8 cellular contexts compared by ENCODE assay signal in the genomic region with DNA sequence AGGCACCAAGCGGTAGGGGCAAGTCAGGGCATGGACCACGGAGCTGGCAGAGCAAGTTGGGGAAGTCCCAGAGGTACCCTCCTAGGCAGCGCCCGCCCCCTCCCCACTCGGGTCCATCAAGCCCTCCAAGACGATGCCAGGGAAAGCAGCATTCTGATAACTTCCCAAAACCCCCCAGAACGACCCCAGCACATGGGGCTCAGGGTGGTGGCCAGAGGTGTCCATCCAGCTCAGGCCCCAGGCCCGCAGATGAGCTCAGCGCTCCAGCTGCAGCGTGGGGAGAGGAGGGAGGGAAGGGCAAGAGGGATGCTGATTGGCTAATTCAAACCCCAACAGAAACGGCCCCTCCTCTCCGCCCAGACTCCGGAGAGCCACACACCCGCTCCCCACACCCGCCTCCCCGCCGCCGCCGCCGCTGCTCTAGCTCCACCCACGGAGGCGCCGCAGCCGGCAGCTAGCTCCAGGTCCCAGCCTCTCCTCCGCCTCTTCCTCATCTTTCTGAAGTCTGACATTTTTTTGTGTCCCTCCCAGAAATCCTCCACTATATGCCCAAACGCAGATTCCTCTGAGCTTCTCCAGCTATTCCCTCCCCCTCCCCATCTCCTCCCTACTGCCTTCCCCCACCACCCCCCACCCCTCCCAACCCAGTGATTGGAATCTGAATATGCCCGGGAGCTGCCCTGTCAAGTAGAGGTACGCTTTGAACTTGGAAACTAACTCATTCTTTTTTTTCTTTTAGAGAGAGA. TPM values are rescaled to one million over a fixed set of nuclear protein-coding genes. Genes with fewer than 3 reads are reported as not detected.
A peak's percentile ranks its signal among the peaks of the same experiment; 100 is the strongest.
DNase-seq lines count a peak whose midpoint lies in the region; ATAC-seq and TF ChIP-seq lines count a peak whose summit lies in the region.

No MANE protein-coding gene starts in this region.

- H3K4me3 ChIP-seq in adrenal gland (peak overlapping the region in 1 of 4 donors; percentile 39), left ventricle myocardium inferior (peak overlapping the region; percentile 48), upper lobe of left lung (peak overlapping the region in 3 of 4 donors; percentile 20 to 30 (median 22))

- H3K36me3 ChIP-seq in adrenal gland (replicated peaks in 1 of 2) (peaks cover 0 to 23% of the 10 kb centered on the region in 2 donors), left ventricle myocardium inferior (peaks cover 27% of the 10 kb centered on the region), upper lobe of left lung (peaks cover 0 to 12% (median 6%) of the 10 kb centered on the region in 4 donors)

- TF ChIP-seq EP300 in upper lobe of left lung (IDR thresholded peaks at IDR 0.05) = no peak

- no peaks in the 10 kb centered on the region for H3K27me3 Mint-ChIP-seq in progenitor cell of endocrine pancreas

- CTCF ChIA-PET in GM10248 (lab: Yijun Ruan, JAX) = interaction anchor here (0.9 to 6.7 kb wide), 22 partner anchors 8 to 241 kb away, joined by 3 to 61 read pairs (median 6); a partner anchor contains a TSS

- peaks cover 4% of the 10 kb centered on the region for H3K4me1 Mint-ChIP-seq in progenitor cell of endocrine pancreas (ENCODE audit: low read depth)

- H3K27ac ChIP-seq in adrenal gland (peak overlapping the region; percentile 75 to 96 (median 89)), left ventricle myocardium inferior (replicated peaks) (peak overlapping the region; percentile 92), upper lobe of left lung (peak overlapping the region; percentile 69 to 85 (median 83))

- peak overlapping the region; percentile 56 for H3K4me3 Mint-ChIP-seq in progenitor cell of endocrine pancreas (ENCODE audit: low read depth)

- TF ChIP-seq CTCF in GM10248 (IDR thresholded peaks at IDR 0.05; ENCODE audit: control extremely low read depth, extremely low read depth, low read depth, missing control alignments) = no peak
- TF ChIP-seq CTCF in adrenal gland (IDR thresholded peaks at IDR 0.05) = no peak
- no peak for TF ChIP-seq CTCF in left ventricle myocardium inferior (IDR thresholded peaks at IDR 0.05; ENCODE audit: borderline replicate concordance)
- no peak for TF ChIP-seq CTCF in progenitor cell of endocrine pancreas (IDR thresholded peaks at IDR 0.05; ENCODE audit: unreplicated experiment)
- no peak for TF ChIP-seq CTCF in upper lobe of left lung (IDR thresholded peaks at IDR 0.05)

- no peaks in the 10 kb centered on the region for H3K9me3 Mint-ChIP-seq in progenitor cell of endocrine pancreas (ENCODE audit: low read depth)

- H3K9me3 ChIP-seq in adrenal gland (replicated peaks in 1 of 3) (no peaks in the 10 kb centered on the region), left ventricle myocardium inferior (replicated peaks) (no peaks in the 10 kb centered on the region), upper lobe of left lung (no peaks in the 10 kb centered on the region)

- peaks cover 4% of the 10 kb centered on the region for H3K36me3 Mint-ChIP-seq in progenitor cell of endocrine pancreas (ENCODE audit: insufficient read depth)

- H3K27ac Mint-ChIP-seq in progenitor cell of endocrine pancreas = peak overlapping the region; percentile 90

- intact Hi-C loops in adrenal gland (cut with DNase I) = no loop called here
- intact Hi-C loops in left ventricle myocardium inferior (cut with micrococcal nuclease) = no loop called here

- H3K4me1 ChIP-seq in adrenal gland (replicated peaks in 1 of 2) (peaks cover 62% of the 10 kb centered on the region in 2 donors), left ventricle myocardium inferior (peaks cover 70% of the 10 kb centered on the region), upper lobe of left lung (peaks cover 49 to 64% (median 56%) of the 10 kb centered on the region in 4 donors)

- TF ChIP-seq POLR2A in adrenal gland (IDR thresholded peaks at IDR 0.05) (peak; percentile 20 to 84), upper lobe of left lung (IDR thresholded peaks at IDR 0.05) (no peak)

- DNase-seq in GM10248 (ENCODE audit: extremely low spot score) = peak; percentile 97
- peak; percentile 73 for DNase-seq in NCI-H1417 treated with DMSO at 0.1 percent for 48 hours (lab: John Stamatoyannopoulos, UW)
- DNase-seq in T follicular helper cell (ENCODE audit: low read depth) = peak; percentile 67
- DNase-seq in adrenal gland = peak; percentile 93 to 98 (median 96)
- DNase-seq in left ventricle myocardium inferior = peak; percentile 94
- DNase-seq in progenitor cell of endocrine pancreas (ENCODE audit: low spot score, unreplicated experiment) = peak; percentile 68
- DNase-seq in upper lobe of left lung = peak; percentile 95 to 97

- no peaks in the 10 kb centered on the region for H3K27me3 ChIP-seq in adrenal gland
- H3K27me3 ChIP-seq in left ventricle myocardium inferior (ENCODE audit: low read depth) = no peaks in the 10 kb centered on the region
- H3K27me3 ChIP-seq in upper lobe of left lung = no peaks in the 10 kb centered on the region

- 0 to 4% (median 1%) methylated on average over 11 to 28 of the region's 28 CpGs for WGBS in adrenal gland, 4 donors
- 3 to 4% methylated on average over 23 to 25 of the region's 28 CpGs for WGBS in upper lobe of left lung, 2 donors

- ATAC-seq in HG02642 (IDR thresholded peaks at IDR 0.05; ENCODE audit: poor library complexity, unreplicated experiment) (peak; percentile 82), upper lobe of left lung (ENCODE audit: low FRiP score in 2 of 2) (peak; percentile 96 to 97)

- POLR2A ChIA-PET in GM10248 (lab: Yijun Ruan, JAX) = interaction anchor here (0.6 to 1.6 kb wide), 6 partner anchors 10 to 525 kb away, joined by 3 to 6 read pairs (median 4); no protein-coding TSS in a partner anchor

RNA-seq across cellular contexts. Expression of a gene that starts 40.3 kb away (rescaled TPM):
- under 1 TPM in 1 of 8 donors, not detected in 7; 0.29 TPM for total RNA-seq in adrenal gland
- under 1 TPM in 2 of 3 donors, not detected in 1; 0.10 to 0.22 TPM for polyA plus RNA-seq in adrenal gland
- not detected for total RNA-seq in left ventricle myocardium inferior
- 0.34 and 0.38 TPM in 2 replicates for total RNA-seq in progenitor cell of endocrine pancreas
- total RNA-seq in upper lobe of left lung = 1 to 10 TPM in 1 of 6 donors, under 1 TPM in 2, not detected in 3; 0.31 to 1.3 (median 0.61) TPM

Comparison
In these comparisons a context has a peak if more than half of its experiments do, and no peak if none do; other contexts are left out.
1. POLR2A ChIP-seq: peak in adrenal gland (2 of 2); none in upper lobe of left lung (0 of 4).
2. Peak in every context shown above with its lines, with median percentiles within 50 percentile points of each other: DNase-seq and H3K27ac ChIP-seq.